ENCODE assay signal across 20 cellular contexts in genomic region chr11:61765550-61766253, GRCh38. TPM values are rescaled to one million over a fixed set of nuclear protein-coding genes. Genes with fewer than 3 reads are reported as not detected.
DNase-seq lines count a peak whose midpoint lies in the region; ATAC-seq, FAIRE-seq and TF ChIP-seq lines count a peak whose summit lies in the region.
"Had no signal": no experiment of that assay in that cellular context is flagged by ENCODE, and none has a peak within 500 bp of the region (broad histone marks: within the 10 kb centered on the region; RNA-seq: fewer than 3 reads in every experiment).

No MANE protein-coding gene starts in this region.

- TF ChIP-seq CTCF in A549 (IDR thresholded peaks at IDR 0.05) (no peak), IMR-90 (conservative IDR thresholded peaks at IDR 0.05; ENCODE audit: low read depth, low read length) (no peak), HepG2 (CRISPR knock-in tag; IDR thresholded peaks at IDR 0.05) (no peak), ovary (IDR thresholded peaks at IDR 0.05) (no peak)

- CTCF ChIA-PET in A549 (lab: Yijun Ruan, JAX) = interaction anchor here (0.6 to 7.2 kb wide), 9 partner anchors 9 to 342 kb away, joined by 3 to 44 read pairs (median 9); no protein-coding TSS in a partner anchor
- CTCF ChIA-PET in IMR-90 (lab: Yijun Ruan, JAX) = interaction anchor here (1.0 kb wide), 1 partner anchor 18 kb away, joined by 3 read pairs; no protein-coding TSS in a partner anchor
- CTCF ChIA-PET in HepG2 (lab: Yijun Ruan, JAX; ENCODE audit: low intra/inter-chr PET ratio, low total read pairs) = interaction anchor here (0.9 kb wide), 1 partner anchor 14 kb away, joined by 3 read pairs; no protein-coding TSS in a partner anchor

- FAIRE-seq in A549 (lab: Jason Lieb, UNC) (no peak), HepG2 (lab: Jason Lieb, UNC) (no peak)
- FAIRE-seq: GM12891, GM19239 had no signal

- peak overlapping the region; percentile 42 to 74; a peak in 4 of 6 replicates for H3K27ac ChIP-seq in A549
- H3K27ac ChIP-seq in IMR-90 (ENCODE audit: insufficient read depth, low read length) = no peak overlapping the region
- peak overlapping the region; percentile 39 for H3K27ac ChIP-seq in HepG2 (ENCODE audit: extremely low read length, insufficient read depth, low read length)
- H3K27ac ChIP-seq in ovary = peak overlapping the region; percentile 26 to 59
- H3K27ac ChIP-seq: BLaER1 had no signal

- peak in 1 of 2 experiments; percentile 5; a peak in 1 of 6 replicates for ATAC-seq in A549
- no peak for ATAC-seq in IMR-90 (ENCODE audit: low read depth)
- no peak for ATAC-seq in HepG2
- no peak for ATAC-seq in GM21526 (IDR thresholded peaks at IDR 0.05; ENCODE audit: low FRiP score, unreplicated experiment)

- TF ChIP-seq RAD21 in A549 (conservative IDR thresholded peaks at IDR 0.05 in 1 of 2, IDR thresholded peaks at IDR 0.05 in 1 of 2) (no peak), IMR-90 (IDR thresholded peaks at IDR 0.05; ENCODE audit: low read length) (no peak), HepG2 (CRISPR knock-in tag; IDR thresholded peaks at IDR 0.05) (no peak)

- H3K79me1 ChIP-seq in IMR-90 (ENCODE audit: low read depth in 1 of 2, low read length in 2 of 2) = no peaks in the 10 kb centered on the region; a peak in 1 of 4 replicates

- no peak overlapping the region for H2BK5ac ChIP-seq in IMR-90 (ENCODE audit: low read depth, low read length, poor library complexity, severe bottlenecking)

- H3K4me2 ChIP-seq in A549 = 0 out of 3 replicates have a peak overlapping the region, but pooled peaks have one; percentile 27
- H3K4me2 ChIP-seq in IMR-90 (ENCODE audit: low read depth, low read length) = no peak overlapping the region
- H3K4me2 ChIP-seq in HepG2 (ENCODE audit: low read depth, low read length) = no peak overlapping the region
- H3K4me2 ChIP-seq: BLaER1, GM23338, SK-N-SH had no signal

- intact Hi-C loops in IMR-90 (cut with micrococcal nuclease) = no loop called here
- intact Hi-C loops in HepG2 (cut with micrococcal nuclease; ENCODE audit: unreplicated experiment) = no loop called here
- intact Hi-C loops in ovary (cut with DNase I) = no loop called here

- no peak overlapping the region for H2BK120ac ChIP-seq in IMR-90 (ENCODE audit: low read depth, low read length)

- H3K23ac ChIP-seq in IMR-90 (ENCODE audit: low read depth, low read length) = no peak overlapping the region

- H3K36me3 ChIP-seq in IMR-90 (ENCODE audit: control insufficient read depth, insufficient read depth, low read length) (no peaks in the 10 kb centered on the region), HepG2 (replicated peaks in 1 of 2; ENCODE audit: control insufficient read depth in 1 of 2, insufficient read depth in 2 of 2, low read length in 2 of 2) (no peaks in the 10 kb centered on the region; a peak in 1 of 5 replicates), ovary (no peaks in the 10 kb centered on the region)
- H3K36me3 ChIP-seq: BLaER1 had no signal

- TF ChIP-seq POLR2A in A549 (IDR thresholded peaks at IDR 0.05; ENCODE audit: low read length) = no peak
- TF ChIP-seq POLR2A in IMR-90 (IDR thresholded peaks at IDR 0.05; ENCODE audit: low read depth, low read length) = no peak
- no peak for TF ChIP-seq POLR2A in HepG2 (IDR thresholded peaks at IDR 0.05; ENCODE audit: insufficient read depth in 1 of 2, low read depth in 2 of 2, low read length in 2 of 2)
- TF ChIP-seq POLR2A in ovary (IDR thresholded peaks at IDR 0.05) = no peak

- H3K9me3 ChIP-seq in A549 (no peaks in the 10 kb centered on the region), IMR-90 (ENCODE audit: control insufficient read depth, insufficient read depth, low read length) (no peaks in the 10 kb centered on the region), HepG2 (ENCODE audit: low read length) (no peaks in the 10 kb centered on the region), ovary (no peaks in the 10 kb centered on the region)
- H3K9me3 ChIP-seq: BLaER1, SK-N-SH had no signal

- no peaks in the 10 kb centered on the region for H3K9me1 ChIP-seq in IMR-90 (ENCODE audit: insufficient read depth, low read length)

- H2AK5ac ChIP-seq in IMR-90 (ENCODE audit: low read depth, low read length) = no peak overlapping the region

- H3K79me2 ChIP-seq in HepG2 (ENCODE audit: insufficient read depth, low read length) = peaks cover 4% of the 10 kb centered on the region

- in situ Hi-C loops in IMR-90 (cut with MboI; ENCODE audit: low sequenced_read_pairs) (no loop called here), HepG2 (cut with HindIII; ENCODE audit: extremely low pct_ligation_motif_present, low pct_unique_long_range_greater_than_20kb) (no loop called here)

- WGBS in A549 (ENCODE audit: missing lambda C conversion rate) = 82% methylated on average over 15 of the region's 26 CpGs
- 75% methylated on average over 4 of the region's 26 CpGs; no CpG with 5 or more reads in 1 of the 2 experiments for WGBS in IMR-90 (ENCODE audit: extremely low coverage in 2 of 2, insufficient read length in 1 of 2), 2 experiments
- 96% methylated on average over 16 of the region's 26 CpGs for WGBS in HepG2 (ENCODE audit: low lambda C conversion rate)
- WGBS in ovary, 3 donors = 69 to 74% (median 71%) methylated on average over 23 to 26 of the region's 26 CpGs

- no peak overlapping the region for H4K5ac ChIP-seq in IMR-90 (ENCODE audit: low read depth, low read length)

- H3K4ac ChIP-seq in IMR-90 (ENCODE audit: low read depth, low read length) = no peak overlapping the region

- no peaks in the 10 kb centered on the region; the same call in 1 of the 2 replicates for H3K27me3 ChIP-seq in IMR-90 (ENCODE audit: control insufficient read depth, insufficient read depth, low read length)
- no peaks in the 10 kb centered on the region for H3K27me3 ChIP-seq in HepG2 (ENCODE audit: control insufficient read depth in 1 of 2, insufficient read depth in 2 of 2, low read length in 2 of 2)
- H3K27me3 ChIP-seq in ovary = no peaks in the 10 kb centered on the region
- H3K27me3 ChIP-seq: BLaER1 had no signal

- H4K20me1 ChIP-seq in IMR-90 (ENCODE audit: insufficient read depth, low read length) (no peaks in the 10 kb centered on the region), HepG2 (ENCODE audit: insufficient read depth, low read length) (0 out of 2 replicates have a peak, but pooled peaks cover 2% of the 10 kb centered on the region)
- H4K20me1 ChIP-seq: BLaER1 had no signal

- no peak overlapping the region for H2BK20ac ChIP-seq in IMR-90 (ENCODE audit: low read depth, low read length)

- H4K91ac ChIP-seq in IMR-90 (ENCODE audit: insufficient read depth, low read depth, low read length) = no peak overlapping the region

- H4K8ac ChIP-seq in IMR-90 (ENCODE audit: low read depth in 2 of 2, low read length in 2 of 2) = peak overlapping the region in 1 of 2 experiments; percentile 31; a peak in 2 of 4 replicates

- no peak overlapping the region for H3K14ac ChIP-seq in IMR-90 (replicated peaks; ENCODE audit: low read depth, low read length)

- dilution Hi-C loops in IMR-90 (cut with HindIII; ENCODE audit: low sequenced_read_pairs, unreplicated experiment) = no loop called here

- H3K4me1 ChIP-seq in A549 = peaks cover 77% of the 10 kb centered on the region
- H3K4me1 ChIP-seq in IMR-90 (ENCODE audit: control insufficient read depth, insufficient read depth, low read length) = peaks cover 10% of the 10 kb centered on the region
- peaks cover 59% of the 10 kb centered on the region for H3K4me1 ChIP-seq in HepG2 (ENCODE audit: insufficient read depth, low read length)
- peaks cover 3% of the 10 kb centered on the region for H3K4me1 ChIP-seq in ovary (ENCODE audit: insufficient read depth)

- no peak overlapping the region for H3K56ac ChIP-seq in IMR-90 (ENCODE audit: extremely low read depth, insufficient read depth, low read length)

- H3K9ac ChIP-seq in IMR-90 (ENCODE audit: low read depth, low read length) = no peak overlapping the region
- no peak overlapping the region for H3K9ac ChIP-seq in HepG2 (ENCODE audit: insufficient read depth, low read depth, low read length)
- H3K9ac ChIP-seq: BLaER1, SK-N-SH had no signal

- H3K4me3 ChIP-seq in A549 = no peak overlapping the region
- no peak overlapping the region for H3K4me3 ChIP-seq in IMR-90 (ENCODE audit: insufficient read depth, low read depth, low read length)
- no peak overlapping the region for H3K4me3 ChIP-seq in HepG2 (replicated peaks in 1 of 3; ENCODE audit: insufficient read depth in 1 of 3, low read depth in 2 of 3, low read length in 3 of 3)
- no peak overlapping the region for H3K4me3 ChIP-seq in ovary
- H3K4me3 ChIP-seq: BLaER1, GM23338 had no signal

- no peak overlapping the region for H2BK15ac ChIP-seq in IMR-90 (ENCODE audit: low read depth, low read length)

- DNase-seq in A549 (ENCODE audit: low read depth in 1 of 2, low spot score in 1 of 2) (no peak), IMR-90 (no peak), HepG2 (ENCODE audit: low spot score) (no peak), ovary (no peak), NCI-H2171 treated with DMSO at 0.1 percent for 48 hours (lab: John Stamatoyannopoulos, UW) (no peak), NCI-H345 (lab: John Stamatoyannopoulos, UW) (no peak), middle frontal gyrus (ENCODE audit: extremely low spot score, low spot score) (no peak)
- DNase-seq: Calu3; CD4-positive, alpha-beta memory T cell; NCI-H1417 treated with DMSO at 0.1 percent for 48 hours; NCI-H187 treated with DMSO at 0.1 percent for 48 hours; NCI-H748 treated with DMSO at 0.1 percent for 48 hours; NK-92 treated with Interleukin-12 subunit alpha and Interleukin-12 subunit beta, amount 100 ng/mL, for 24 hours had no signal

- TF ChIP-seq EP300 in A549 (IDR thresholded peaks at IDR 0.05) = no peak
- TF ChIP-seq EP300 in HepG2 (IDR thresholded peaks at IDR 0.05; ENCODE audit: low read depth in 2 of 2, low read length in 2 of 2) = no peak
- no peak for TF ChIP-seq EP300 in HepG2 (CRISPR knock-in tag; IDR thresholded peaks at IDR 0.05; ENCODE audit: borderline replicate concordance)
- TF ChIP-seq EP300 in ovary (IDR thresholded peaks at IDR 0.05) = no peak

- BruUV-seq in IMR-90 (replicated peaks; lab: Mats Ljungman, UMichigan) = no TSS peak
- BruUV-seq in HepG2 (replicated peaks; lab: Mats Ljungman, UMichigan) = no TSS peak

- POLR2A ChIA-PET in A549 (lab: Yijun Ruan, JAX) (no interaction called here), IMR-90 (lab: Charles Lee; ENCODE audit: unreplicated experiment) (no interaction called here), HepG2 (lab: Yijun Ruan, JAX) (interaction anchor here (0.5 to 5.5 kb wide), 2 partner anchors 9 to 51 kb away, joined by 3 to 92 read pairs; partner anchors contain the start of gene FADS1)

- H2AFZ ChIP-seq in IMR-90 (replicated peaks; ENCODE audit: low read length, poor library complexity) = peak overlapping the region; percentile 3
- no peak overlapping the region for H2AFZ ChIP-seq in HepG2 (ENCODE audit: low read length)
- H2AFZ ChIP-seq: GM23338 had no signal

- no peak overlapping the region for H2AK9ac ChIP-seq in IMR-90 (replicated peaks; ENCODE audit: low read depth, low read length, poor library complexity)

- no peak overlapping the region for H3K18ac ChIP-seq in IMR-90 (ENCODE audit: low read depth, low read length)

RNA-seq across cellular contexts. Expression of gene MYRF, which starts 13.3 kb away (rescaled TPM):
- polyA plus RNA-seq in A549 (2011; rRNA removed) = 14.7 and 28.4 TPM in 2 replicates
- polyA plus RNA-seq in A549 (2012; cell fraction: cytosol; rRNA removed) = 12.7 and 17.2 TPM in 2 replicates
- polyA plus RNA-seq in A549 (2012; cell fraction: nucleus; rRNA removed) = 56.5 and 67.6 TPM in 2 replicates
- polyA plus RNA-seq in A549 (2017; fragmentation: RNase III; extraction: RNeasy Plus Mini Kit Qiagen cat#74134 plus additional on column Dnase treatment) = 19.2 to 22.3 TPM (median 21.2 TPM) in 3 replicates
- polyA minus RNA-seq in A549 (2011; rRNA and poly(A)+ RNA removed) = 28.0 and 33.1 TPM in 2 replicates
- 1.6 and 1.7 TPM in 2 replicates for total RNA-seq in IMR-90 (2012; rRNA removed)
- 10.6 and 10.7 TPM in 2 replicates for polyA plus RNA-seq in IMR-90 (2012; rRNA removed)
- polyA plus RNA-seq in IMR-90 (2012; cell fraction: cytosol; rRNA removed) = 6.1 and 9.3 TPM in 2 replicates
- 31.2 and 47.2 TPM in 2 replicates for polyA plus RNA-seq in IMR-90 (2012; cell fraction: nucleus; rRNA removed; ENCODE audit: low replicate concordance)
- total RNA-seq in HepG2 (2016; rRNA removed; fragmentation: Illumina TruSeq; extraction: Trizol) = 7.9 and 10.2 TPM in 2 replicates
- total RNA-seq in HepG2 (2016; cell fraction: cytosol; rRNA removed; fragmentation: Illumina TruSeq; extraction: Trizol; ENCODE audit: low read depth) = 6.6 and 7.4 TPM in 2 replicates
- total RNA-seq in HepG2 (2016; cell fraction: insoluble cytoplasmic fraction; rRNA removed; fragmentation: Illumina TruSeq; extraction: Trizol) = 6.8 and 10.3 TPM in 2 replicates
- total RNA-seq in HepG2 (2016; cell fraction: membrane; rRNA removed; fragmentation: Illumina TruSeq; extraction: Trizol) = 8.2 and 8.5 TPM in 2 replicates
- total RNA-seq in HepG2 (2016; cell fraction: nucleus; rRNA removed; fragmentation: Illumina TruSeq; extraction: Trizol) = 16.7 and 20.6 TPM in 2 replicates
- 25.9 and 33.2 TPM in 2 replicates for polyA plus RNA-seq in HepG2 (2011; rRNA removed)
- polyA plus RNA-seq in HepG2 (2011; cell fraction: cytosol; rRNA removed) = 17.4 and 19.1 TPM in 2 replicates
- polyA plus RNA-seq in HepG2 (2011; cell fraction: nucleus; rRNA removed) = 140 and 154 TPM in 2 replicates
- polyA plus RNA-seq in HepG2 (2012) = 27.5 and 41.4 TPM in 2 replicates
- polyA plus RNA-seq in HepG2 (2016; cell fraction: cytosol; fragmentation: Illumina TruSeq; extraction: Trizol; ENCODE audit: low read depth) = 1.8 and 2.1 TPM in 2 replicates
- 12.8 and 17.2 TPM in 2 replicates for polyA plus RNA-seq in HepG2 (2016; cell fraction: insoluble cytoplasmic fraction; fragmentation: Illumina TruSeq; extraction: Trizol; ENCODE audit: low read depth)
- polyA plus RNA-seq in HepG2 (2016; cell fraction: membrane; fragmentation: Illumina TruSeq; extraction: Trizol; ENCODE audit: low read depth) = 5.7 and 6.2 TPM in 2 replicates
- polyA plus RNA-seq in HepG2 (2016; cell fraction: nucleus; fragmentation: Illumina TruSeq; extraction: Trizol; ENCODE audit: insufficient read depth, low read depth) = 69.8 and 76.1 TPM in 2 replicates
- 2.9 and 52.2 TPM in 2 replicates for polyA minus RNA-seq in HepG2 (2011; rRNA and poly(A)+ RNA removed; ENCODE audit: low replicate concordance)
- 27.3 and 36.7 TPM in 2 replicates for polyA minus RNA-seq in HepG2 (2011; cell fraction: cytosol; rRNA and poly(A)+ RNA removed)
- 39.0 and 39.4 TPM in 2 replicates for polyA minus RNA-seq in HepG2 (2011; cell fraction: nucleus; rRNA and poly(A)+ RNA removed)
- 100 to 1,000 TPM in 1 of 7 donors, 10 to 100 TPM in 6; 11.3 to 109 (median 41.3) TPM for total RNA-seq in ovary
- 1 to 10 TPM; 6.6 to 6.7 TPM for polyA plus RNA-seq in ovary

RNA-seq across cellular contexts. Expression of gene TMEM258, which starts 26.7 kb away (rescaled TPM):
- polyA plus RNA-seq in A549 (2011; rRNA removed) (280 and 375 TPM in 2 replicates), A549 (2017; fragmentation: RNase III; extraction: RNeasy Plus Mini Kit Qiagen cat#74134 plus additional on column Dnase treatment) (232 to 262 TPM (median 257 TPM) in 3 replicates), IMR-90 (2012; rRNA removed) (280 and 290 TPM in 2 replicates), HepG2 (2011; rRNA removed) (363 and 424 TPM in 2 replicates), ovary (100 to 1,000 TPM; 170 to 192 TPM)
- polyA plus RNA-seq in A549 (2012; cell fraction: cytosol; rRNA removed) = 374 and 375 TPM in 2 replicates
- polyA plus RNA-seq in A549 (2012; cell fraction: nucleus; rRNA removed) = 150 and 167 TPM in 2 replicates
- polyA minus RNA-seq in A549 (2011; rRNA and poly(A)+ RNA removed) = 117 and 178 TPM in 2 replicates
- total RNA-seq in IMR-90 (2012; rRNA removed) (70.0 and 107 TPM in 2 replicates), HepG2 (2016; rRNA removed; fragmentation: Illumina TruSeq; extraction: Trizol) (164 and 175 TPM in 2 replicates), ovary (100 to 1,000 TPM in 5 of 7 donors, 10 to 100 TPM in 2; 32.2 to 131 (median 117) TPM)
- 196 and 200 TPM in 2 replicates for polyA plus RNA-seq in IMR-90 (2012; cell fraction: cytosol; rRNA removed)
- polyA plus RNA-seq in IMR-90 (2012; cell fraction: nucleus; rRNA removed; ENCODE audit: low replicate concordance) = 40.4 and 104 TPM in 2 replicates
- total RNA-seq in HepG2 (2016; cell fraction: cytosol; rRNA removed; fragmentation: Illumina TruSeq; extraction: Trizol; ENCODE audit: low read depth) = 124 and 186 TPM in 2 replicates
- total RNA-seq in HepG2 (2016; cell fraction: insoluble cytoplasmic fraction; rRNA removed; fragmentation: Illumina TruSeq; extraction: Trizol) = 157 and 180 TPM in 2 replicates
- 166 and 206 TPM in 2 replicates for total RNA-seq in HepG2 (2016; cell fraction: membrane; rRNA removed; fragmentation: Illumina TruSeq; extraction: Trizol)
- 83.5 and 96.3 TPM in 2 replicates for total RNA-seq in HepG2 (2016; cell fraction: nucleus; rRNA removed; fragmentation: Illumina TruSeq; extraction: Trizol)
- 333 and 381 TPM in 2 replicates for polyA plus RNA-seq in HepG2 (2011; cell fraction: cytosol; rRNA removed)
- 70.6 and 77.2 TPM in 2 replicates for polyA plus RNA-seq in HepG2 (2011; cell fraction: nucleus; rRNA removed)
- 225 and 301 TPM in 2 replicates for polyA plus RNA-seq in HepG2 (2012)
- 181 and 226 TPM in 2 replicates for polyA plus RNA-seq in HepG2 (2016; cell fraction: cytosol; fragmentation: Illumina TruSeq; extraction: Trizol; ENCODE audit: low read depth)
- polyA plus RNA-seq in HepG2 (2016; cell fraction: insoluble cytoplasmic fraction; fragmentation: Illumina TruSeq; extraction: Trizol; ENCODE audit: low read depth) = 187 and 188 TPM in 2 replicates
- 185 and 215 TPM in 2 replicates for polyA plus RNA-seq in HepG2 (2016; cell fraction: membrane; fragmentation: Illumina TruSeq; extraction: Trizol; ENCODE audit: low read depth)
- 173 and 175 TPM in 2 replicates for polyA plus RNA-seq in HepG2 (2016; cell fraction: nucleus; fragmentation: Illumina TruSeq; extraction: Trizol; ENCODE audit: insufficient read depth, low read depth)
- 153 and 413 TPM in 2 replicates for polyA minus RNA-seq in HepG2 (2011; rRNA and poly(A)+ RNA removed; ENCODE audit: low replicate concordance)
- 79.2 and 82.2 TPM in 2 replicates for polyA minus RNA-seq in HepG2 (2011; cell fraction: cytosol; rRNA and poly(A)+ RNA removed)
- polyA minus RNA-seq in HepG2 (2011; cell fraction: nucleus; rRNA and poly(A)+ RNA removed) = 54.3 and 55.7 TPM in 2 replicates

RNA-seq across cellular contexts. Expression of gene FEN1, which starts 27.0 kb away (rescaled TPM):
- 36.3 and 38.4 TPM in 2 replicates for polyA plus RNA-seq in A549 (2011; rRNA removed)
- polyA plus RNA-seq in A549 (2012; cell fraction: cytosol; rRNA removed) = 65.4 and 69.1 TPM in 2 replicates
- 61.1 and 70.5 TPM in 2 replicates for polyA plus RNA-seq in A549 (2012; cell fraction: nucleus; rRNA removed)
- 99.7 to 105 TPM (median 104 TPM) in 3 replicates for polyA plus RNA-seq in A549 (2017; fragmentation: RNase III; extraction: RNeasy Plus Mini Kit Qiagen cat#74134 plus additional on column Dnase treatment)
- 38.6 and 47.2 TPM in 2 replicates for polyA minus RNA-seq in A549 (2011; rRNA and poly(A)+ RNA removed)
- total RNA-seq in IMR-90 (2012; rRNA removed) = 41.9 and 43.9 TPM in 2 replicates
- polyA plus RNA-seq in IMR-90 (2012; rRNA removed) = 21.3 and 23.0 TPM in 2 replicates
- 15.5 and 18.0 TPM in 2 replicates for polyA plus RNA-seq in IMR-90 (2012; cell fraction: cytosol; rRNA removed)
- 6.4 and 7.0 TPM in 2 replicates for polyA plus RNA-seq in IMR-90 (2012; cell fraction: nucleus; rRNA removed; ENCODE audit: low replicate concordance)
- total RNA-seq in HepG2 (2016; rRNA removed; fragmentation: Illumina TruSeq; extraction: Trizol) = 102 and 116 TPM in 2 replicates
- total RNA-seq in HepG2 (2016; cell fraction: cytosol; rRNA removed; fragmentation: Illumina TruSeq; extraction: Trizol; ENCODE audit: low read depth) = 9.9 and 12.9 TPM in 2 replicates
- 103 and 117 TPM in 2 replicates for total RNA-seq in HepG2 (2016; cell fraction: insoluble cytoplasmic fraction; rRNA removed; fragmentation: Illumina TruSeq; extraction: Trizol)
- 25.3 and 31.0 TPM in 2 replicates for total RNA-seq in HepG2 (2016; cell fraction: membrane; rRNA removed; fragmentation: Illumina TruSeq; extraction: Trizol)
- total RNA-seq in HepG2 (2016; cell fraction: nucleus; rRNA removed; fragmentation: Illumina TruSeq; extraction: Trizol) = 47.5 and 54.1 TPM in 2 replicates
- 10.9 and 12.4 TPM in 2 replicates for polyA plus RNA-seq in HepG2 (2011; rRNA removed)
- polyA plus RNA-seq in HepG2 (2011; cell fraction: cytosol; rRNA removed) = 11.9 and 14.6 TPM in 2 replicates
- 4.0 and 5.3 TPM in 2 replicates for polyA plus RNA-seq in HepG2 (2011; cell fraction: nucleus; rRNA removed)
- 11.2 and 20.0 TPM in 2 replicates for polyA plus RNA-seq in HepG2 (2012)
- polyA plus RNA-seq in HepG2 (2016; cell fraction: cytosol; fragmentation: Illumina TruSeq; extraction: Trizol; ENCODE audit: low read depth) = 5.2 and 7.1 TPM in 2 replicates
- 94.2 and 98.7 TPM in 2 replicates for polyA plus RNA-seq in HepG2 (2016; cell fraction: insoluble cytoplasmic fraction; fragmentation: Illumina TruSeq; extraction: Trizol; ENCODE audit: low read depth)
- polyA plus RNA-seq in HepG2 (2016; cell fraction: membrane; fragmentation: Illumina TruSeq; extraction: Trizol; ENCODE audit: low read depth) = 12.2 and 15.7 TPM in 2 replicates
- polyA plus RNA-seq in HepG2 (2016; cell fraction: nucleus; fragmentation: Illumina TruSeq; extraction: Trizol; ENCODE audit: insufficient read depth, low read depth) = 60.2 and 63.1 TPM in 2 replicates
- polyA minus RNA-seq in HepG2 (2011; rRNA and poly(A)+ RNA removed; ENCODE audit: low replicate concordance) = 25.3 and 218 TPM in 2 replicates
- polyA minus RNA-seq in HepG2 (2011; cell fraction: cytosol; rRNA and poly(A)+ RNA removed) = 7.6 and 10.2 TPM in 2 replicates
- polyA minus RNA-seq in HepG2 (2011; cell fraction: nucleus; rRNA and poly(A)+ RNA removed) = 10.8 and 11.8 TPM in 2 replicates
- total RNA-seq in ovary = 1 to 10 TPM; 3.7 to 8.6 (median 5.2) TPM
- polyA plus RNA-seq in ovary = 1 to 10 TPM; 4.4 to 4.7 TPM

RNA-seq across cellular contexts. Expression of gene FADS1, which starts 51.1 kb away (rescaled TPM):
- polyA plus RNA-seq in A549 (2011; rRNA removed) = 163 and 175 TPM in 2 replicates
- 87.7 and 130 TPM in 2 replicates for polyA plus RNA-seq in A549 (2012; cell fraction: cytosol; rRNA removed)
- polyA plus RNA-seq in A549 (2012; cell fraction: nucleus; rRNA removed) = 112 and 123 TPM in 2 replicates
- 121 to 205 TPM (median 189 TPM) in 3 replicates for polyA plus RNA-seq in A549 (2017; fragmentation: RNase III; extraction: RNeasy Plus Mini Kit Qiagen cat#74134 plus additional on column Dnase treatment)
- polyA minus RNA-seq in A549 (2011; rRNA and poly(A)+ RNA removed) = 286 and 310 TPM in 2 replicates
- 16.3 and 16.9 TPM in 2 replicates for total RNA-seq in IMR-90 (2012; rRNA removed)
- polyA plus RNA-seq in IMR-90 (2012; rRNA removed) = 17.6 and 18.4 TPM in 2 replicates
- polyA plus RNA-seq in IMR-90 (2012; cell fraction: cytosol; rRNA removed) = 15.8 and 19.2 TPM in 2 replicates
- 29.9 and 31.1 TPM in 2 replicates for polyA plus RNA-seq in IMR-90 (2012; cell fraction: nucleus; rRNA removed; ENCODE audit: low replicate concordance)
- total RNA-seq in HepG2 (2016; rRNA removed; fragmentation: Illumina TruSeq; extraction: Trizol) = 65.8 and 108 TPM in 2 replicates
- 28.4 and 32.7 TPM in 2 replicates for total RNA-seq in HepG2 (2016; cell fraction: cytosol; rRNA removed; fragmentation: Illumina TruSeq; extraction: Trizol; ENCODE audit: low read depth)
- total RNA-seq in HepG2 (2016; cell fraction: insoluble cytoplasmic fraction; rRNA removed; fragmentation: Illumina TruSeq; extraction: Trizol) = 63.3 and 108 TPM in 2 replicates
- total RNA-seq in HepG2 (2016; cell fraction: membrane; rRNA removed; fragmentation: Illumina TruSeq; extraction: Trizol) = 64.5 and 65.2 TPM in 2 replicates
- 91.8 and 110 TPM in 2 replicates for total RNA-seq in HepG2 (2016; cell fraction: nucleus; rRNA removed; fragmentation: Illumina TruSeq; extraction: Trizol)
- polyA plus RNA-seq in HepG2 (2011; rRNA removed) = 91.8 and 98.4 TPM in 2 replicates
- polyA plus RNA-seq in HepG2 (2011; cell fraction: cytosol; rRNA removed) = 80.8 and 110 TPM in 2 replicates
- 56.1 and 66.5 TPM in 2 replicates for polyA plus RNA-seq in HepG2 (2011; cell fraction: nucleus; rRNA removed)
- 70.6 and 81.6 TPM in 2 replicates for polyA plus RNA-seq in HepG2 (2012)
- 18.4 and 22.5 TPM in 2 replicates for polyA plus RNA-seq in HepG2 (2016; cell fraction: cytosol; fragmentation: Illumina TruSeq; extraction: Trizol; ENCODE audit: low read depth)
- 56.1 and 57.8 TPM in 2 replicates for polyA plus RNA-seq in HepG2 (2016; cell fraction: insoluble cytoplasmic fraction; fragmentation: Illumina TruSeq; extraction: Trizol; ENCODE audit: low read depth)
- 34.4 and 36.5 TPM in 2 replicates for polyA plus RNA-seq in HepG2 (2016; cell fraction: membrane; fragmentation: Illumina TruSeq; extraction: Trizol; ENCODE audit: low read depth)
- 134 TPM in 2 replicates for polyA plus RNA-seq in HepG2 (2016; cell fraction: nucleus; fragmentation: Illumina TruSeq; extraction: Trizol; ENCODE audit: insufficient read depth, low read depth)
- polyA minus RNA-seq in HepG2 (2011; rRNA and poly(A)+ RNA removed; ENCODE audit: low replicate concordance) = 305 and 789 TPM in 2 replicates
- polyA minus RNA-seq in HepG2 (2011; cell fraction: cytosol; rRNA and poly(A)+ RNA removed) = 108 and 118 TPM in 2 replicates
- polyA minus RNA-seq in HepG2 (2011; cell fraction: nucleus; rRNA and poly(A)+ RNA removed) = 63.0 and 82.7 TPM in 2 replicates
- 100 to 1,000 TPM in 1 of 7 donors, 10 to 100 TPM in 6; 16.2 to 242 (median 53.7) TPM for total RNA-seq in ovary
- 10 to 100 TPM; 20.1 to 45.3 TPM for polyA plus RNA-seq in ovary
- total RNA-seq: OCI-LY7 had no signal
